Comparison of ENCODE assay signal across 14 cellular contexts in genomic region chr14:104419865-104420458, GRCh38.
"Had no signal": no experiment of that assay in that cellular context is flagged by ENCODE, and none has a peak within 500 bp of the region (broad histone marks: within the 10 kb centered on the region; RNA-seq: fewer than 3 reads in every experiment).

No MANE protein-coding gene starts in this region.

- H3K36me3 Mint-ChIP-seq: activated naive CD4-positive, alpha-beta T cell treated with anti-CD3 and anti-CD28 coated beads, Interleukin-2, amount 10 ng/mL, durations not matched to agents 7 days and 5 days had no signal

- H3K9me3 Mint-ChIP-seq: activated naive CD4-positive, alpha-beta T cell treated with anti-CD3 and anti-CD28 coated beads, Interleukin-2, amount 10 ng/mL, durations not matched to agents 7 days and 5 days; activated T-helper 17 cell treated with anti-CD3 and anti-CD28 coated beads, Interleukin-2, amount 50 U/mL, for 72 hours; neural crest cell had no signal

- H3K4me1 Mint-ChIP-seq: activated naive CD4-positive, alpha-beta T cell treated with anti-CD3 and anti-CD28 coated beads, Interleukin-2, amount 10 ng/mL, durations not matched to agents 7 days and 5 days; activated T-helper 17 cell treated with anti-CD3 and anti-CD28 coated beads, Interleukin-2, amount 50 U/mL, for 72 hours had no signal

- H3K4me2 ChIP-seq: smooth muscle cell had no signal

- H3K27ac Mint-ChIP-seq: activated CD8-positive, alpha-beta T cell treated with anti-CD3 and anti-CD28 coated beads, Interleukin-2, amount 10 ng/mL, durations not matched to agents 7 days and 5 days; activated naive CD4-positive, alpha-beta T cell treated with anti-CD3 and anti-CD28 coated beads, Interleukin-2, amount 10 ng/mL, durations not matched to agents 7 days and 5 days; activated T-helper 17 cell treated with anti-CD3 and anti-CD28 coated beads, Interleukin-2, amount 50 U/mL, for 72 hours had no signal

- DNase-seq: activated CD8-positive, alpha-beta T cell treated with anti-CD3 and anti-CD28 coated beads, Interleukin-2, amount 10 ng/mL, durations not matched to agents 7 days and 5 days; activated naive CD4-positive, alpha-beta T cell treated with anti-CD3 and anti-CD28 coated beads, Interleukin-2, amount 10 ng/mL, durations not matched to agents 7 days and 5 days; effector CD8-positive, alpha-beta T cell; left ventricle myocardium superior; stimulated activated naive CD4-positive, alpha-beta T cell; substantia nigra; T1000; transverse colon had no signal

- H3K36me3 ChIP-seq: gastroesophageal sphincter, transverse colon had no signal

- H3K9me3 ChIP-seq: gastroesophageal sphincter, transverse colon had no signal

- H3K4me3 ChIP-seq: coronary artery, gastroesophageal sphincter, smooth muscle cell, transverse colon had no signal

- H3K27ac ChIP-seq: coronary artery, gastroesophageal sphincter, transverse colon, VCaP had no signal

- H3K4me3 Mint-ChIP-seq: activated CD8-positive, alpha-beta T cell treated with anti-CD3 and anti-CD28 coated beads, Interleukin-2, amount 10 ng/mL, durations not matched to agents 7 days and 5 days; activated naive CD4-positive, alpha-beta T cell treated with anti-CD3 and anti-CD28 coated beads, Interleukin-2, amount 10 ng/mL, durations not matched to agents 7 days and 5 days; activated T-helper 17 cell treated with anti-CD3 and anti-CD28 coated beads, Interleukin-2, amount 50 U/mL, for 72 hours; neural crest cell had no signal

- ATAC-seq: activated CD8-positive, alpha-beta T cell treated with anti-CD3 and anti-CD28 coated beads, Interleukin-2, amount 10 ng/mL, durations not matched to agents 7 days and 5 days; activated T-helper 17 cell treated with anti-CD3 and anti-CD28 coated beads, Interleukin-2, amount 50 U/mL, for 72 hours; gastroesophageal sphincter; left ventricle myocardium superior had no signal
